1 cellular context compared by ENCODE assay signal in genomic region chr19:39413903-39414608, GRCh38.
TF ChIP-seq lines count a peak whose summit lies in the region.

No MANE protein-coding gene starts in this region.

TF ChIP-seq in HEK293, 187 proteins besides CTCF, POLR2A, EP300 and RAD21 (continued from another document):
- peak; percentile 60 for TF ChIP-seq KLF17 (tag by site-specific recombination; IDR thresholded peaks at IDR 0.05)
- TF ChIP-seq EGR2 (tag by site-specific recombination; IDR thresholded peaks at IDR 0.05; ENCODE audit: low read depth) = no peak
- TF ChIP-seq ZNF341 (tag by site-specific recombination; IDR thresholded peaks at IDR 0.05; ENCODE audit: low read depth) = no peak
- TF ChIP-seq ZNF776 (tag by site-specific recombination; IDR thresholded peaks at IDR 0.05; ENCODE audit: borderline replicate concordance) = no peak
- no peak for TF ChIP-seq HOXD13 (CRISPR knock-in tag; IDR thresholded peaks at IDR 0.05; ENCODE audit: borderline replicate concordance)
- TF ChIP-seq ZBTB48 (tag by site-specific recombination; IDR thresholded peaks at IDR 0.05) = peak; percentile 3; the same call in 1 of the 2 replicates
- TF ChIP-seq ZBTB49 (tag by site-specific recombination; IDR thresholded peaks at IDR 0.05; ENCODE audit: low read depth) = no peak
- no peak for TF ChIP-seq ZNF530 (tag by site-specific recombination; IDR thresholded peaks at IDR 0.05; ENCODE audit: low read depth)
- peak; percentile 52 for TF ChIP-seq ZBTB17 (tag by site-specific recombination; IDR thresholded peaks at IDR 0.05)
- TF ChIP-seq ZNF785 (tag by site-specific recombination; IDR thresholded peaks at IDR 0.05) = 0 out of 2 replicates have a peak, but pooled peaks have one; percentile 13
- TF ChIP-seq ZSCAN30 (tag by site-specific recombination; IDR thresholded peaks at IDR 0.05) = peak; percentile 98
- TF ChIP-seq ZBTB7A (tag by site-specific recombination; IDR thresholded peaks at IDR 0.05; ENCODE audit: low read depth) = peak; percentile 85
- no peak for TF ChIP-seq ZNF324 (tag by site-specific recombination; IDR thresholded peaks at IDR 0.05)
- 0 out of 2 replicates have a peak, but pooled peaks have one; percentile 12 for TF ChIP-seq KLF9 (tag by site-specific recombination; IDR thresholded peaks at IDR 0.05; ENCODE audit: low read depth)
- TF ChIP-seq ZFP69B (tag by site-specific recombination; IDR thresholded peaks at IDR 0.05) = peak; percentile 90
- TF ChIP-seq YY2 (tag by site-specific recombination; IDR thresholded peaks at IDR 0.05) = no peak
- no peak for TF ChIP-seq ZBTB44 (tag by site-specific recombination; IDR thresholded peaks at IDR 0.05)
- TF ChIP-seq ZNF280D (tag by site-specific recombination; IDR thresholded peaks at IDR 0.05) = 0 out of 2 replicates have a peak, but pooled peaks have one; percentile 34
- TF ChIP-seq ZNF639 (tag by site-specific recombination; IDR thresholded peaks at IDR 0.05) = 0 out of 2 replicates have a peak, but pooled peaks have one; percentile 38
- no peak for TF ChIP-seq ZNF561 (tag by site-specific recombination; IDR thresholded peaks at IDR 0.05; ENCODE audit: borderline replicate concordance)
- TF ChIP-seq ZBTB11 (tag by site-specific recombination; conservative IDR thresholded peaks at IDR 0.05; ENCODE audit: low read depth) = 0 out of 2 replicates have a peak, but pooled peaks have one; percentile 13
- TF ChIP-seq ZIC2 (tag by site-specific recombination; IDR thresholded peaks at IDR 0.05) = no peak
- peak; percentile 61; the same call in 1 of the 2 replicates for TF ChIP-seq KLF8 (tag by site-specific recombination; IDR thresholded peaks at IDR 0.05)
- peak; percentile 93 for TF ChIP-seq ZNF692 (tag by site-specific recombination; IDR thresholded peaks at IDR 0.05)
- TF ChIP-seq ZNF221 (tag by site-specific recombination; IDR thresholded peaks at IDR 0.05; ENCODE audit: borderline replicate concordance) = no peak
- peak; percentile 95 for TF ChIP-seq ZNF335 (tag by site-specific recombination; conservative IDR thresholded peaks at IDR 0.05)
- TF ChIP-seq ZNF664 (tag by site-specific recombination; IDR thresholded peaks at IDR 0.05) = peak; percentile 13; the same call in 1 of the 2 replicates
- no peak for TF ChIP-seq ZFHX2 (tag by site-specific recombination; conservative IDR thresholded peaks at IDR 0.05)
- peak; percentile 93 for TF ChIP-seq ZNF580 (tag by site-specific recombination; IDR thresholded peaks at IDR 0.05)
